In genomic region chr3:158110658-158111018, GRCh38 we compare ENCODE assay signal across 8 cellular contexts. TPM values are rescaled to one million over a fixed set of nuclear protein-coding genes. Genes with fewer than 3 reads are reported as not detected.
DNase-seq lines count a peak whose midpoint lies in the region; ATAC-seq, FAIRE-seq and TF ChIP-seq lines count a peak whose summit lies in the region.

No MANE protein-coding gene starts in this region.

- no peak for TF ChIP-seq EP300 in K562 (IDR thresholded peaks at IDR 0.05; ENCODE audit: low read length)

- H3K9me1 ChIP-seq in K562 (ENCODE audit: control insufficient read depth, insufficient read depth, low read length) = no peaks in the 10 kb centered on the region

- BruUV-seq in Caco-2 (replicated peaks; lab: Mats Ljungman, UMichigan) (no TSS peak), K562 (replicated peaks; lab: Mats Ljungman, UMichigan) (no TSS peak)

- ATAC-seq in HG03280 (IDR thresholded peaks at IDR 0.05; ENCODE audit: unreplicated experiment) (peak; percentile 0), K562 (no peak), HG03521 (IDR thresholded peaks at IDR 0.05; ENCODE audit: unreplicated experiment) (no peak)

- TF ChIP-seq RAD21 in K562 (CRISPR knock-in tag; conservative IDR thresholded peaks at IDR 0.05 in 1 of 2, IDR thresholded peaks at IDR 0.05 in 1 of 2) = no peak

- H3K4me3 Mint-ChIP-seq in Caco-2 (ENCODE audit: unreplicated experiment) = peak overlapping the region; percentile 95

- H3K4me2 ChIP-seq in K562 (ENCODE audit: insufficient read depth, low read length) = peak overlapping the region; percentile 93

- H2AFZ ChIP-seq in K562 (ENCODE audit: low read depth, low read length) = peak overlapping the region; percentile 96

- peaks cover 10% of the 10 kb centered on the region; the same call in 1 of the 2 replicates for H3K4me1 ChIP-seq in Caco-2
- peaks cover 6 to 10% of the 10 kb centered on the region in 2 experiments; a peak in 4 of 5 replicates for H3K4me1 ChIP-seq in K562 (replicated peaks in 1 of 2; ENCODE audit: control insufficient read depth in 2 of 2, insufficient read depth in 2 of 2, low read length in 2 of 2)
- H3K4me1 ChIP-seq in mucosa of rectum (ENCODE audit: control insufficient read depth in 2 of 2, insufficient read depth in 2 of 2, low read length in 2 of 2) = peaks cover 17 to 18% of the 10 kb centered on the region in 2 donors

- peak overlapping the region; percentile 83 for H3K27ac Mint-ChIP-seq in Caco-2 (ENCODE audit: unreplicated experiment)

- FAIRE-seq in K562 (lab: Jason Lieb, UNC) = no peak

- POLR2A ChIA-PET in Caco-2 (lab: Charles Lee) = interaction anchor here (1.4 kb wide), 1 partner anchor 13 kb away, joined by 22 read pairs; no protein-coding TSS in a partner anchor
- POLR2A ChIA-PET in K562 (lab: Yijun Ruan, JAX) = interaction anchor here (1.0 to 1.4 kb wide), 4 partner anchors 10 to 460 kb away, joined by 3 to 7 read pairs (median 4); partner anchors contain the start of gene MLF1

- peak overlapping the region; percentile 85 to 100 for H3K9ac ChIP-seq in K562 (ENCODE audit: insufficient read depth in 1 of 2, low read depth in 2 of 2, low read length in 2 of 2)
- H3K9ac ChIP-seq in mucosa of rectum (ENCODE audit: low read depth in 1 of 2, low read length in 2 of 2) = peak overlapping the region; percentile 64 to 76

- no peaks in the 10 kb centered on the region for H3K9me3 Mint-ChIP-seq in Caco-2 (ENCODE audit: unreplicated experiment)

- H3K9me3 ChIP-seq in Caco-2 (no peaks in the 10 kb centered on the region), K562 (replicated peaks; ENCODE audit: control insufficient read depth, insufficient read depth, low read depth, low read length) (0 out of 2 replicates have a peak, but pooled peaks cover 2% of the 10 kb centered on the region), mucosa of rectum (ENCODE audit: control insufficient read depth in 2 of 2, low read length in 2 of 2) (peaks cover 0 to 3% of the 10 kb centered on the region in 2 donors)

- H3K36me3 Mint-ChIP-seq in Caco-2 (ENCODE audit: insufficient read depth, unreplicated experiment) = peaks cover 13% of the 10 kb centered on the region

- intact Hi-C loops in Caco-2 (cut with micrococcal nuclease; ENCODE audit: unreplicated experiment) (loop anchor here (1.0 to 2.0 kb wide), 2 partner anchors 12 to 202 kb away; no protein-coding TSS in a partner anchor), K562 (cut with micrococcal nuclease) (no loop called here)

- H3K27me3 Mint-ChIP-seq in Caco-2 (ENCODE audit: insufficient read depth, unreplicated experiment) = peaks cover 8% of the 10 kb centered on the region

- H4K20me1 ChIP-seq in K562 (replicated peaks; ENCODE audit: control insufficient read depth, insufficient read depth, low read length) = no peaks in the 10 kb centered on the region

- H3K27ac ChIP-seq in K562 (ENCODE audit: extremely low read depth, low read depth, low read length) = peak overlapping the region; percentile 92
- peak overlapping the region; percentile 85 to 89 for H3K27ac ChIP-seq in mucosa of rectum (ENCODE audit: low read depth in 2 of 2, low read length in 2 of 2)

- peaks cover 56% of the 10 kb centered on the region for H3K79me2 ChIP-seq in K562 (ENCODE audit: control insufficient read depth, insufficient read depth, low read length)

- peaks cover 7% of the 10 kb centered on the region for H3K4me1 Mint-ChIP-seq in Caco-2 (ENCODE audit: low read depth, unreplicated experiment)

- no peaks in the 10 kb centered on the region; the same call in none of the 2 replicates for H3K27me3 ChIP-seq in Caco-2 (replicated peaks; ENCODE audit: control insufficient read depth, insufficient read depth, low read length)
- H3K27me3 ChIP-seq in K562 (ENCODE audit: control insufficient read depth in 2 of 2, insufficient read depth in 2 of 2, low read length in 2 of 2) = no peaks in the 10 kb centered on the region
- peaks cover 24 to 38% of the 10 kb centered on the region in 2 donors for H3K27me3 ChIP-seq in mucosa of rectum (ENCODE audit: control insufficient read depth in 2 of 2, insufficient read depth in 2 of 2, low read length in 2 of 2)

- H3K4me3 ChIP-seq in Caco-2 (ENCODE audit: low read depth, low read length) (peak overlapping the region; percentile 63), K562 (peak overlapping the region; percentile 68), mucosa of rectum (ENCODE audit: low read length in 2 of 2) (peak overlapping the region; percentile 92 to 94)

- H3K36me3 ChIP-seq in Caco-2 (ENCODE audit: control insufficient read depth, insufficient read depth, low read length) (no peaks in the 10 kb centered on the region), K562 (ENCODE audit: control insufficient read depth, insufficient read depth, low read length) (0 out of 3 replicates have a peak, but pooled peaks cover 3% of the 10 kb centered on the region), mucosa of rectum (ENCODE audit: control insufficient read depth in 2 of 2, insufficient read depth in 2 of 2, low read length in 2 of 2) (no peaks in the 10 kb centered on the region)

- TF ChIP-seq POLR2A in K562 (conservative IDR thresholded peaks at IDR 0.05) = no peak

- no peak for TF ChIP-seq CTCF in Caco-2 (IDR thresholded peaks at IDR 0.05; ENCODE audit: insufficient read depth in 1 of 2, low read depth in 1 of 2, low read length in 1 of 2, severe bottlenecking in 1 of 2, unreplicated experiment in 1 of 2)
- TF ChIP-seq CTCF in K562 (IDR thresholded peaks at IDR 0.05 in 2 of 3, conservative IDR thresholded peaks at IDR 0.05 in 1 of 3; ENCODE audit: insufficient read depth in 2 of 3, low read depth in 1 of 3, low read length in 3 of 3) = no peak

- CTCF ChIA-PET in Caco-2 (lab: Charles Lee) = interaction anchor here (0.7 to 1.2 kb wide), 2 partner anchors 324 to 617 kb away, joined by 3 to 7 read pairs; no protein-coding TSS in a partner anchor
- CTCF ChIA-PET in K562 (lab: Yijun Ruan, JAX; ENCODE audit: low intra/inter-chr PET ratio) = no interaction called here

- 2% methylated on average over 4 of the region's 4 CpGs for WGBS in K562 (ENCODE audit: insufficient coverage, low coverage, missing lambda C conversion rate)

- in situ Hi-C loops in K562 (cut with MboI) = no loop called here

- no peak for DNase-seq in Caco-2
- no peak for DNase-seq in K562 (ENCODE audit: extremely low read depth in 1 of 4, low spot score in 3 of 4)
- DNase-seq in DMS79 (lab: John Stamatoyannopoulos, UW) = no peak
- no peak for DNase-seq in stimulated activated CD4-positive, alpha-beta T cell treated with anti-CD3 and anti-CD28 coated beads, Interleukin-4, amount 100 ng/mL, for 24 hours
- DNase-seq in RPMI8226 = no peak

TF ChIP-seq in K562, 482 proteins besides CTCF, POLR2A, EP300 and RAD21 (continues in another document):
- no peak for TF ChIP-seq ZNF696 (CRISPR knock-in tag; conservative IDR thresholded peaks at IDR 0.05)
- peak in 1 of 2 experiments; percentile 11; a peak in 2 of 4 replicates for TF ChIP-seq HDAC1 (IDR thresholded peaks at IDR 0.05)
- peak; percentile 39; the same call in 1 of the 2 replicates for TF ChIP-seq USF1 (CRISPR knock-in tag; IDR thresholded peaks at IDR 0.05)
- TF ChIP-seq CBFA2T2 (conservative IDR thresholded peaks at IDR 0.05) = no peak
- no peak for TF ChIP-seq KLF13 (tag; IDR thresholded peaks at IDR 0.05; ENCODE audit: borderline replicate concordance, low read depth)

RNA-seq across cellular contexts. Expression of gene RSRC1, which starts 0.7 kb away (rescaled TPM):
- total RNA-seq in Caco-2 (2022) (34.6 and 38.4 TPM in 2 replicates), K562 (2014; rRNA removed) (73.5 and 85.5 TPM in 2 replicates), K562 (2014; rRNA removed; fragmentation: Illumina TruSeq; extraction: Trizol) (113 and 120 TPM in 2 replicates), K562 (2015; rRNA removed; fragmentation: Illumina TruSeq; extraction: Trizol) (122 and 128 TPM in 2 replicates), K562 (2021) (50.1 and 51.7 TPM in 2 replicates)
- total RNA-seq in K562 (2011; cell fraction: chromatin; rRNA removed; ENCODE audit: low replicate concordance) = 32.9 and 110 TPM in 2 replicates
- 19.3 and 33.6 TPM in 2 replicates for total RNA-seq in K562 (2011; cell fraction: nucleolus; rRNA removed)
- total RNA-seq in K562 (2011; cell fraction: nucleoplasm; rRNA removed) = 52.5 and 68.8 TPM in 2 replicates
- polyA plus RNA-seq in K562 (2011; rRNA removed) (15.4 and 19.3 TPM in 2 replicates), K562 (2014; fragmentation: Illumina TruSeq; extraction: Trizol) (75.5 and 78.5 TPM in 2 replicates), K562 (2014; fragmentation: Nextera tagmentation; extraction: Ambion mirVana) (10 to 100 TPM; 53.6 to 96.8 TPM), K562 (2014; rRNA removed) (22.6 and 27.4 TPM in 2 replicates)
- polyA plus RNA-seq in K562 (2011; cell fraction: cytosol; rRNA removed) = 2.0 and 4.4 TPM in 2 replicates
- polyA plus RNA-seq in K562 (2011; cell fraction: nucleus; rRNA removed) = 11.6 and 13.0 TPM in 2 replicates
- polyA plus RNA-seq in K562 (2012) = 24.7 and 40.6 TPM in 2 replicates
- polyA minus RNA-seq in K562 (2011; rRNA and poly(A)+ RNA removed) = 97.8 and 117 TPM in 2 replicates
- 16.2 and 22.3 TPM in 2 replicates for polyA minus RNA-seq in K562 (2011; cell fraction: cytosol; rRNA and poly(A)+ RNA removed)
- polyA minus RNA-seq in K562 (2011; cell fraction: nucleus; rRNA and poly(A)+ RNA removed) = 63.8 and 110 TPM in 2 replicates

RNA-seq across cellular contexts. Expression of gene SHOX2, which starts 4.4 kb away (rescaled TPM):
- 0.61 and 0.63 TPM in 2 replicates for total RNA-seq in Caco-2 (2022)
- total RNA-seq in K562 (2011; cell fraction: chromatin; rRNA removed; ENCODE audit: low replicate concordance) = 6.0 and 8.3 TPM in 2 replicates
- total RNA-seq in K562 (2011; cell fraction: nucleolus; rRNA removed) = 3.9 and 6.5 TPM in 2 replicates
- total RNA-seq in K562 (2011; cell fraction: nucleoplasm; rRNA removed) = 5.5 and 7.1 TPM in 2 replicates
- total RNA-seq in K562 (2014; rRNA removed) = 5.0 and 5.2 TPM in 2 replicates
- total RNA-seq in K562 (2014; rRNA removed; fragmentation: Illumina TruSeq; extraction: Trizol) = 3.6 and 3.7 TPM in 2 replicates
- total RNA-seq in K562 (2015; rRNA removed; fragmentation: Illumina TruSeq; extraction: Trizol) = 3.4 and 3.8 TPM in 2 replicates
- 6.1 and 8.2 TPM in 2 replicates for total RNA-seq in K562 (2021)
- 6.8 and 8.4 TPM in 2 replicates for polyA plus RNA-seq in K562 (2011; rRNA removed)
- 6.7 and 10.6 TPM in 2 replicates for polyA plus RNA-seq in K562 (2011; cell fraction: cytosol; rRNA removed)
- polyA plus RNA-seq in K562 (2011; cell fraction: nucleus; rRNA removed) = 24.0 and 36.2 TPM in 2 replicates
- 5.7 and 6.0 TPM in 2 replicates for polyA plus RNA-seq in K562 (2012)
- 4.0 and 5.4 TPM in 2 replicates for polyA plus RNA-seq in K562 (2014; fragmentation: Illumina TruSeq; extraction: Trizol)
- under 1 TPM; 0.53 to 0.63 TPM for polyA plus RNA-seq in K562 (2014; fragmentation: Nextera tagmentation; extraction: Ambion mirVana)
- polyA plus RNA-seq in K562 (2014; rRNA removed) = 6.8 and 9.4 TPM in 2 replicates
- 2.6 and 3.0 TPM in 2 replicates for polyA minus RNA-seq in K562 (2011; rRNA and poly(A)+ RNA removed)
- polyA minus RNA-seq in K562 (2011; cell fraction: cytosol; rRNA and poly(A)+ RNA removed) = 3.1 and 3.7 TPM in 2 replicates
- 6.8 and 7.0 TPM in 2 replicates for polyA minus RNA-seq in K562 (2011; cell fraction: nucleus; rRNA and poly(A)+ RNA removed)
